Comparison of ENCODE assay signal across 1 cellular context in the genomic region with DNA sequence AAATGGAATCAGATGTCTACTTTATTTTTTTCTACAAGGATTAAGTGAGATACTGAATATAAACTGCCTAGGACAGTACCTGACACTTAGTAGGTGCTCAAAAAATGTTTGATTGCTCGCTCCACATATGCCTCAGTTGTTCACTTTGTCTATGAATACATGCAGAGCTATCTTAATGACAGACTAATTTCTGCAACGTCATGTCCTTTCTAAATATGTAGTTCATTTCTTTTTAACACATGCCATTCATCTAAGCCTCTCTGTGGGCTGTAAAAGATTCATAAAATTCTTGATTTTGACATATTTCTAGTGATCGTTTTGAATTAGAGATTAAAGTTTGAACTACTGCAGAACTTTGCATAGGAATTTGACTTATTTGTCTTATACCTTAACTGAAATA.
TF ChIP-seq lines count a peak whose summit lies in the region.

No MANE protein-coding gene starts in this region.

TF ChIP-seq in HepG2, 621 proteins besides CTCF, POLR2A, EP300 and RAD21 (continued from another document):
- TF ChIP-seq, protein P1, sequence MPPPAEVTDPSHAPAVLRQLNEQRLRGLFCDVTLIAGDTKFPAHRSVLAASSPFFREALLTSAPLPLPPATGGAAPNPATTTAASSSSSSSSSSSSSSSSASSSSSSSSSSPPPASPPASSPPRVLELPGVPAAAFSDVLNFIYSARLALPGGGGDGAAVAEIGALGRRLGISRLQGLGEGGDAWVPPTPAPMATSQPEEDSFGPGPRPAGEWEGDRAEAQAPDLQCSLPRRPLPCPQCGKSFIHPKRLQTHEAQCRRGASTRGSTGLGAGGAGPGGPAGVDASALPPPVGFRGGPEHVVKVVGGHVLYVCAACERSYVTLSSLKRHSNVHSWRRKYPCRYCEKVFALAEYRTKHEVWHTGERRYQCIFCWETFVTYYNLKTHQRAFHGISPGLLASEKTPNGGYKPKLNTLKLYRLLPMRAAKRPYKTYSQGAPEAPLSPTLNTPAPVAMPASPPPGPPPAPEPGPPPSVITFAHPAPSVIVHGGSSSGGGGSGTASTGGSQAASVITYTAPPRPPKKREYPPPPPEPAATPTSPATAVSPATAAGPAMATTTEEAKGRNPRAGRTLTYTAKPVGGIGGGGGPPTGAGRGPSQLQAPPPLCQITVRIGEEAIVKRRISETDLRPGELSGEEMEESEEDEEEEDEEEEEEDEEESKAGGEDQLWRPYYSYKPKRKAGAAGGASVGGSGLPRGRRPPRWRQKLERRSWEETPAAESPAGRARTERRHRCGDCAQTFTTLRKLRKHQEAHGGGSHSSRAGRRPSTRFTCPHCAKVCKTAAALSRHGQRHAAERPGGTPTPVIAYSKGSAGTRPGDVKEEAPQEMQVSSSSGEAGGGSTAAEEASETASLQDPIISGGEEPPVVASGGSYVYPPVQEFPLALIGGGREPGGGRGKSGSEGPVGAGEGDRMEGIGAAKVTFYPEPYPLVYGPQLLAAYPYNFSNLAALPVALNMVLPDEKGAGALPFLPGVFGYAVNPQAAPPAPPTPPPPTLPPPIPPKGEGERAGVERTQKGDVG (CRISPR knock-in tag; IDR thresholded peaks at IDR 0.05; ENCODE audit: borderline replicate concordance), result no peak
- TF ChIP-seq RXRA (CRISPR knock-in tag; IDR thresholded peaks at IDR 0.05), result no peak
- no peak for TF ChIP-seq ZNF790 (CRISPR knock-in tag; IDR thresholded peaks at IDR 0.05; ENCODE audit: borderline replicate concordance)
- TF ChIP-seq BRCA1 (CRISPR knock-in tag; IDR thresholded peaks at IDR 0.05), result no peak
- peak; percentile 59; the same call in 1 of the 2 replicates for TF ChIP-seq MAFF (IDR thresholded peaks at IDR 0.05; ENCODE audit: low read depth, low read length)
- TF ChIP-seq JUNB (CRISPR knock-in tag; IDR thresholded peaks at IDR 0.05; ENCODE audit: borderline replicate concordance), result no peak
- TF ChIP-seq, protein P2, sequence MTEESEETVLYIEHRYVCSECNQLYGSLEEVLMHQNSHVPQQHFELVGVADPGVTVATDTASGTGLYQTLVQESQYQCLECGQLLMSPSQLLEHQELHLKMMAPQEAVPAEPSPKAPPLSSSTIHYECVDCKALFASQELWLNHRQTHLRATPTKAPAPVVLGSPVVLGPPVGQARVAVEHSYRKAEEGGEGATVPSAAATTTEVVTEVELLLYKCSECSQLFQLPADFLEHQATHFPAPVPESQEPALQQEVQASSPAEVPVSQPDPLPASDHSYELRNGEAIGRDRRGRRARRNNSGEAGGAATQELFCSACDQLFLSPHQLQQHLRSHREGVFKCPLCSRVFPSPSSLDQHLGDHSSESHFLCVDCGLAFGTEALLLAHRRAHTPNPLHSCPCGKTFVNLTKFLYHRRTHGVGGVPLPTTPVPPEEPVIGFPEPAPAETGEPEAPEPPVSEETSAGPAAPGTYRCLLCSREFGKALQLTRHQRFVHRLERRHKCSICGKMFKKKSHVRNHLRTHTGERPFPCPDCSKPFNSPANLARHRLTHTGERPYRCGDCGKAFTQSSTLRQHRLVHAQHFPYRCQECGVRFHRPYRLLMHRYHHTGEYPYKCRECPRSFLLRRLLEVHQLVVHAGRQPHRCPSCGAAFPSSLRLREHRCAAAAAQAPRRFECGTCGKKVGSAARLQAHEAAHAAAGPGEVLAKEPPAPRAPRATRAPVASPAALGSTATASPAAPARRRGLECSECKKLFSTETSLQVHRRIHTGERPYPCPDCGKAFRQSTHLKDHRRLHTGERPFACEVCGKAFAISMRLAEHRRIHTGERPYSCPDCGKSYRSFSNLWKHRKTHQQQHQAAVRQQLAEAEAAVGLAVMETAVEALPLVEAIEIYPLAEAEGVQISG (CRISPR knock-in tag; IDR thresholded peaks at IDR 0.05), result no peak
- TF ChIP-seq CREB1 (IDR thresholded peaks at IDR 0.05), result 0 out of 2 replicates have a peak, but pooled peaks have one; percentile 34
- TF ChIP-seq CREB1 (CRISPR knock-in tag; IDR thresholded peaks at IDR 0.05), result no peak
- no peak for TF ChIP-seq GATAD2A (CRISPR knock-in tag; IDR thresholded peaks at IDR 0.05)
- TF ChIP-seq ZNF224 (CRISPR knock-in tag; IDR thresholded peaks at IDR 0.05), result no peak
- no peak for TF ChIP-seq DPF2 (CRISPR knock-in tag; IDR thresholded peaks at IDR 0.05; ENCODE audit: borderline replicate concordance, low read depth)
TF ChIP-seq in HepG2: peak in this region for 3.
